8 cellular contexts compared by ENCODE assay signal in the genomic region with DNA sequence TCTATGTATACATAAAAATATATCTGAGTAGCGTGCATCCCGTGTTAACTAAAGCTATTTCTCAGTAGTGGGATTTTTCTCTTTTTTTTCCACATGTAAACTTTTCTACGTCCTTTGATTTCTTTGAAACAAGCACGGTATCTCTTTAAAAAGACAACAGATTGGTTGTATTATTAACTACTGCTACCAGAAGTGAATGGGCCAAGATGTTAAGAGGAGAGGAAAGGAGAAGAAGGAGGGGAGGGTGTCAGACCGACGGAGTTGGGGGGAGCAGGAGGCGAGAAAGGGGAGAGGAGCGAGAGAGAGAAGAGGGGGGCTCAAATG.
A peak's percentile ranks its signal among the peaks of the same experiment; 100 is the strongest.
DNase-seq lines count a peak whose midpoint lies in the region; ATAC-seq and TF ChIP-seq lines count a peak whose summit lies in the region.

No MANE protein-coding gene starts in this region.

- H3K27ac Mint-ChIP-seq in CD8-positive, alpha-beta T cell: no peak overlapping the region

- no peak for DNase-seq in CD8-positive, alpha-beta T cell
- DNase-seq in WERI-Rb-1 (no peak), fibroblast of villous mesenchyme (ENCODE audit: low read depth) (no peak), superior temporal gyrus (ENCODE audit: extremely low spot score) (no peak), NCI-H446 treated with DMSO at 0.1 percent for 48 hours (lab: John Stamatoyannopoulos, UW) (no peak), HUDEP-2 (lab: John Stamatoyannopoulos, UW; ENCODE audit: unreplicated experiment in 76 of 76) (no peak)

- intact Hi-C loops in CD8-positive, alpha-beta T cell (cut with DNase I, micrococcal nuclease): no loop called here

- H3K4me3 ChIP-seq in CD8-positive, alpha-beta T cell (ENCODE audit: low read depth, low read length): no peak overlapping the region
- H3K4me3 ChIP-seq in WERI-Rb-1 (ENCODE audit: low read depth, low read length) (peak overlapping the region; percentile 50), fibroblast of villous mesenchyme (ENCODE audit: low read depth, low read length) (peak overlapping the region; percentile 58), parathyroid adenoma (ENCODE audit: low read depth, low read length) (peak overlapping the region; percentile 46)

- peak overlapping the region; percentile 98 for H2AFZ ChIP-seq in parathyroid adenoma

- no peak overlapping the region for H3K27ac ChIP-seq in CD8-positive, alpha-beta T cell (ENCODE audit: low read depth, low read length)
- no peak overlapping the region for H3K27ac ChIP-seq in WERI-Rb-1
- H3K27ac ChIP-seq in parathyroid adenoma: peak overlapping the region; percentile 63

- no peak overlapping the region for H3K9ac ChIP-seq in parathyroid adenoma

- H3K4me1 ChIP-seq in CD8-positive, alpha-beta T cell (ENCODE audit: insufficient read depth, low read length): peaks cover 3% of the 10 kb centered on the region
- H3K4me1 ChIP-seq in parathyroid adenoma: peaks cover 4% of the 10 kb centered on the region

- peaks cover 9% of the 10 kb centered on the region for H3K4me1 Mint-ChIP-seq in CD8-positive, alpha-beta T cell (ENCODE audit: low read depth)

- POLR2A ChIA-PET in CD8-positive, alpha-beta T cell (lab: Charles Lee): no interaction called here

- peaks cover 60% of the 10 kb centered on the region for H3K27me3 Mint-ChIP-seq in CD8-positive, alpha-beta T cell (ENCODE audit: low read depth)

- H3K9me3 ChIP-seq in CD8-positive, alpha-beta T cell (ENCODE audit: low read length): no peaks in the 10 kb centered on the region
- no peaks in the 10 kb centered on the region for H3K9me3 ChIP-seq in WERI-Rb-1 (ENCODE audit: severe bottlenecking)
- H3K9me3 ChIP-seq in parathyroid adenoma (ENCODE audit: control insufficient read depth, low read length): no peaks in the 10 kb centered on the region

- no peak for ATAC-seq in CD8-positive, alpha-beta T cell
- no peak for ATAC-seq in HG03457 (IDR thresholded peaks at IDR 0.05; ENCODE audit: unreplicated experiment)

- H3K36me3 Mint-ChIP-seq in CD8-positive, alpha-beta T cell: no peaks in the 10 kb centered on the region

- CTCF ChIA-PET in CD8-positive, alpha-beta T cell (lab: Charles Lee): no interaction called here

- H3K79me2 ChIP-seq in parathyroid adenoma: no peaks in the 10 kb centered on the region

- peak overlapping the region; percentile 87 for H3K4me2 ChIP-seq in parathyroid adenoma (ENCODE audit: low read length)

- no peak for TF ChIP-seq CTCF in CD8-positive, alpha-beta T cell (IDR thresholded peaks at IDR 0.05)
- TF ChIP-seq CTCF in WERI-Rb-1 (IDR thresholded peaks at IDR 0.05; ENCODE audit: low read depth, low read length): no peak
- TF ChIP-seq CTCF in fibroblast of villous mesenchyme (IDR thresholded peaks at IDR 0.05; ENCODE audit: insufficient read depth, low read depth, low read length): no peak
- no peak for TF ChIP-seq CTCF in parathyroid adenoma (IDR thresholded peaks at IDR 0.05)

- H3K36me3 ChIP-seq in CD8-positive, alpha-beta T cell (ENCODE audit: insufficient read depth, low read length): no peaks in the 10 kb centered on the region
- H3K36me3 ChIP-seq in WERI-Rb-1 (no peaks in the 10 kb centered on the region), parathyroid adenoma (ENCODE audit: control insufficient read depth, insufficient read depth, low read length) (no peaks in the 10 kb centered on the region)

- no peaks in the 10 kb centered on the region for H3K9me3 Mint-ChIP-seq in CD8-positive, alpha-beta T cell

- H3K27me3 ChIP-seq in CD8-positive, alpha-beta T cell (ENCODE audit: insufficient read depth, low read length): no peaks in the 10 kb centered on the region
- H3K27me3 ChIP-seq in WERI-Rb-1 (ENCODE audit: insufficient read depth, low read depth, severe bottlenecking) (no peaks in the 10 kb centered on the region), parathyroid adenoma (ENCODE audit: control insufficient read depth, insufficient read depth, low read length) (no peaks in the 10 kb centered on the region)

- H3K4me3 Mint-ChIP-seq in CD8-positive, alpha-beta T cell: peak overlapping the region; percentile 70
